Comparison of ENCODE assay signal across 10 cellular contexts in genomic region chr4:8675383-8675782, GRCh38.
DNase-seq lines count a peak whose midpoint lies in the region; ATAC-seq and TF ChIP-seq lines count a peak whose summit lies in the region.
"Had no signal": no experiment of that assay in that cellular context is flagged by ENCODE, and none has a peak within 500 bp of the region (broad histone marks: within the 10 kb centered on the region; RNA-seq: fewer than 3 reads in every experiment).

No MANE protein-coding gene starts in this region.

- TF ChIP-seq CTCF in smooth muscle cell (IDR thresholded peaks at IDR 0.05; ENCODE audit: borderline replicate concordance, insufficient read depth, poor library complexity, severe bottlenecking) (no peak), psoas muscle (IDR thresholded peaks at IDR 0.05) (no peak)

- H3K4me1 ChIP-seq in smooth muscle cell (ENCODE audit: low read depth): no peaks in the 10 kb centered on the region
- H3K4me1 ChIP-seq in psoas muscle: no peaks in the 10 kb centered on the region
- H3K4me1 ChIP-seq: parathyroid adenoma had no signal

- H3K9ac ChIP-seq in smooth muscle cell (ENCODE audit: low read depth): no peak overlapping the region
- H3K9ac ChIP-seq: parathyroid adenoma had no signal

- peak; percentile 40 for ATAC-seq in HG02798 (IDR thresholded peaks at IDR 0.05; ENCODE audit: poor library complexity, unreplicated experiment)
- no peak for ATAC-seq in GM21360 (IDR thresholded peaks at IDR 0.05; ENCODE audit: unreplicated experiment)
- ATAC-seq in psoas muscle: no peak

- H2AFZ ChIP-seq in smooth muscle cell (ENCODE audit: low read depth): no peak overlapping the region
- H2AFZ ChIP-seq: parathyroid adenoma had no signal

- peak; percentile 33 for DNase-seq in iPS DF 19.7 (ENCODE audit: low read depth, low spot score)
- DNase-seq in smooth muscle cell (lab: John Stamatoyannopoulos, UW; ENCODE audit: unreplicated experiment): peak; percentile 15
- no peak for DNase-seq in DMS153 treated with DMSO at 0.1 percent for 48 hours (lab: John Stamatoyannopoulos, UW; ENCODE audit: unreplicated experiment)
- no peak for DNase-seq in psoas muscle
- DNase-seq: NCI-H2227 treated with DMSO at 0.1 percent for 48 hours had no signal

- 26% methylated on average over 10 of the region's 10 CpGs for WGBS in smooth muscle cell (ENCODE audit: low lambda C conversion rate)
- 18 to 22% (median 18%) methylated on average over 8 to 10 of the region's 10 CpGs for WGBS in psoas muscle, 3 donors

- H3K27me3 ChIP-seq in smooth muscle cell (ENCODE audit: low read depth) (peaks cover 14% of the 10 kb centered on the region), psoas muscle (ENCODE audit: insufficient read depth in 3 of 3, low read length in 2 of 3) (peaks cover 0 to 8% (median 1%) of the 10 kb centered on the region in 3 donors)

- no peaks in the 10 kb centered on the region for H3K9me3 ChIP-seq in smooth muscle cell (replicated peaks; ENCODE audit: low read depth)
- H3K9me3 ChIP-seq in psoas muscle: no peaks in the 10 kb centered on the region

- H3K27ac ChIP-seq in smooth muscle cell (ENCODE audit: low read depth) (no peak overlapping the region), psoas muscle (no peak overlapping the region)
- H3K27ac ChIP-seq: epithelial cell of prostate, parathyroid adenoma had no signal

- H3K79me2 ChIP-seq in smooth muscle cell (ENCODE audit: low read depth): no peaks in the 10 kb centered on the region
- H3K79me2 ChIP-seq: parathyroid adenoma had no signal

- no peaks in the 10 kb centered on the region for H3F3A ChIP-seq in smooth muscle cell (ENCODE audit: low read depth)

- H3K4me3 ChIP-seq in smooth muscle cell: no peak overlapping the region
- H3K4me3 ChIP-seq in psoas muscle: no peak overlapping the region

- intact Hi-C loops in psoas muscle (cut with DNase I): no loop called here

- no peaks in the 10 kb centered on the region for H4K20me1 ChIP-seq in smooth muscle cell (ENCODE audit: low read depth)

- no peak overlapping the region for H3K4me2 ChIP-seq in smooth muscle cell

- no peaks in the 10 kb centered on the region for H3K36me3 ChIP-seq in smooth muscle cell (ENCODE audit: low read depth)
- H3K36me3 ChIP-seq in psoas muscle (ENCODE audit: insufficient read depth in 1 of 2, low read depth in 1 of 2): no peaks in the 10 kb centered on the region

TF ChIP-seq in PFSK-1, 5 proteins besides CTCF, POLR2A, EP300 and RAD21:
- TF ChIP-seq POLR2AphosphoS5 (IDR thresholded peaks at IDR 0.05; ENCODE audit: low read depth, low read length): no peak
- peak; percentile 90 to 96 for TF ChIP-seq REST (IDR thresholded peaks at IDR 0.05; ENCODE audit: insufficient read depth in 1 of 2, low read depth in 2 of 2, low read length in 2 of 2)
- no peak for TF ChIP-seq FOXP2 (optimal IDR thresholded peaks at IDR 0.05; ENCODE audit: borderline replicate concordance, extremely low read depth, extremely low read length, insufficient read depth)

Comparison
In these comparisons a context has a peak if more than half of its experiments do, and no peak if none do; other contexts are left out.
1. DNase-seq: peak in iPS DF 19.7 (single experiment) and smooth muscle cell (single experiment); none in DMS153 treated with DMSO at 0.1 percent for 48 hours (single experiment) and psoas muscle (0 of 2).